20 cellular contexts compared by ENCODE assay signal in genomic region chr14:99419905-99420304, GRCh38.
DNase-seq lines count a peak whose midpoint lies in the region; ATAC-seq, FAIRE-seq and TF ChIP-seq lines count a peak whose summit lies in the region.
"Had no signal": no experiment of that assay in that cellular context is flagged by ENCODE, and none has a peak within 500 bp of the region (broad histone marks: within the 10 kb centered on the region; RNA-seq: fewer than 3 reads in every experiment).

No MANE protein-coding gene starts in this region.

- no peaks in the 10 kb centered on the region for H3K9me3 Mint-ChIP-seq in CD8-positive, alpha-beta T cell
- H3K9me3 Mint-ChIP-seq: IgD-negative memory B cell had no signal

- H3K9me1 ChIP-seq in K562 (ENCODE audit: control insufficient read depth, insufficient read depth, low read length) = no peaks in the 10 kb centered on the region

- intact Hi-C loops in CD8-positive, alpha-beta T cell (cut with DNase I, micrococcal nuclease) = loop anchor here (5.0 to 10.0 kb wide), 2 partner anchors 148 to 235 kb away; partner anchors contain the start of gene BCL11B (in 2 of the 2)
- intact Hi-C loops in K562 (cut with micrococcal nuclease) = no loop called here

- H3K27ac ChIP-seq in CD8-positive, alpha-beta T cell (ENCODE audit: low read depth, low read length) = no peak overlapping the region
- H3K27ac ChIP-seq in K562 (ENCODE audit: extremely low read depth, low read depth, low read length) (peak overlapping the region; percentile 36; the same call in 1 of the 3 replicates), osteoblast (ENCODE audit: low read depth, low read length) (no peak overlapping the region)

- no peak overlapping the region for H3K4me3 ChIP-seq in CD8-positive, alpha-beta T cell (ENCODE audit: low read depth, low read length)
- H3K4me3 ChIP-seq in K562 (no peak overlapping the region), osteoblast (ENCODE audit: insufficient read depth, low read length) (no peak overlapping the region)
- H3K4me3 ChIP-seq: GM12878, Peyer's patch had no signal

- peaks cover 18% of the 10 kb centered on the region for H3K36me3 Mint-ChIP-seq in CD8-positive, alpha-beta T cell

- peaks cover 15% of the 10 kb centered on the region for H3K4me1 Mint-ChIP-seq in CD8-positive, alpha-beta T cell (ENCODE audit: low read depth)

- TF ChIP-seq CTCF in CD8-positive, alpha-beta T cell (IDR thresholded peaks at IDR 0.05) = no peak
- TF ChIP-seq CTCF in K562 (IDR thresholded peaks at IDR 0.05 in 2 of 3, conservative IDR thresholded peaks at IDR 0.05 in 1 of 3; ENCODE audit: insufficient read depth in 2 of 3, low read depth in 1 of 3, low read length in 3 of 3) = no peak
- TF ChIP-seq CTCF in osteoblast (IDR thresholded peaks at IDR 0.05; ENCODE audit: extremely low read depth, low read depth, low read length) = no peak

- POLR2A ChIA-PET in CD8-positive, alpha-beta T cell (lab: Charles Lee) = no interaction called here
- POLR2A ChIA-PET in K562 (lab: Yijun Ruan, JAX) = interaction anchor here (0.8 kb wide), 1 partner anchor 36 kb away, joined by 3 read pairs; no protein-coding TSS in a partner anchor

- H2AFZ ChIP-seq in K562 (ENCODE audit: low read depth, low read length) (no peak overlapping the region), osteoblast (ENCODE audit: low read length) (no peak overlapping the region)

- no peak for DNase-seq in CD8-positive, alpha-beta T cell
- DNase-seq in OCI-M1 (lab: John Stamatoyannopoulos, UW) (peak; percentile 27), K562 (ENCODE audit: extremely low read depth in 1 of 4, low spot score in 3 of 4) (peak in 3 of 4 experiments; percentile 11 to 60 (median 49)), osteoblast (ENCODE audit: insufficient read length, low spot score, missing footprints) (peak; percentile 48), NCI-H82 treated with DMSO at 0.1 percent for 48 hours (lab: John Stamatoyannopoulos, UW; ENCODE audit: unreplicated experiment) (no peak), NCI-H82 (lab: John Stamatoyannopoulos, UW) (no peak), NCI-H2171 treated with DMSO at 0.1 percent for 48 hours (lab: John Stamatoyannopoulos, UW) (no peak)
- DNase-seq: CD4-positive, CD25-positive, alpha-beta regulatory T cell; COR-L47; GDM1; NCI-H1092; NCI-H1436; NCI-H2107; NCI-H446; NCI-H524 treated with DMSO at 0.1 percent for 48 hours; Peyer's patch; SHP77 treated with DMSO at 0.1 percent for 48 hours; T-helper 1 cell had no signal

- no peaks in the 10 kb centered on the region for H3K9me3 ChIP-seq in CD8-positive, alpha-beta T cell (ENCODE audit: low read length)
- H3K9me3 ChIP-seq in K562 (replicated peaks; ENCODE audit: control insufficient read depth, insufficient read depth, low read depth, low read length) (no peaks in the 10 kb centered on the region), osteoblast (ENCODE audit: low read depth, low read length) (no peaks in the 10 kb centered on the region)
- H3K9me3 ChIP-seq: Peyer's patch had no signal

- CTCF ChIA-PET in CD8-positive, alpha-beta T cell (lab: Charles Lee) = interaction anchor here (0.8 kb wide), 1 partner anchor 31 kb away, joined by 3 read pairs; no protein-coding TSS in a partner anchor
- CTCF ChIA-PET in K562 (lab: Yijun Ruan, JAX; ENCODE audit: low intra/inter-chr PET ratio) = no interaction called here

- no peaks in the 10 kb centered on the region for H3K36me3 ChIP-seq in CD8-positive, alpha-beta T cell (ENCODE audit: insufficient read depth, low read length)
- no peaks in the 10 kb centered on the region; the same call in 2 of the 3 replicates for H3K36me3 ChIP-seq in K562 (ENCODE audit: control insufficient read depth, insufficient read depth, low read length)
- no peaks in the 10 kb centered on the region for H3K36me3 ChIP-seq in osteoblast (ENCODE audit: insufficient read depth, low read length)
- H3K36me3 ChIP-seq: Peyer's patch had no signal

- H3K4me3 Mint-ChIP-seq in CD8-positive, alpha-beta T cell = no peak overlapping the region

- no peaks in the 10 kb centered on the region for H3K4me1 ChIP-seq in CD8-positive, alpha-beta T cell (ENCODE audit: insufficient read depth, low read length)
- H3K4me1 ChIP-seq in K562 (replicated peaks in 1 of 2; ENCODE audit: control insufficient read depth in 2 of 2, insufficient read depth in 2 of 2, low read length in 2 of 2) (peaks cover 4 to 12% of the 10 kb centered on the region in 2 experiments; a peak in 4 of 5 replicates), osteoblast (ENCODE audit: insufficient read depth, low read length) (peaks cover 3% of the 10 kb centered on the region)

- H3K9ac ChIP-seq in K562 (ENCODE audit: insufficient read depth in 1 of 2, low read depth in 2 of 2, low read length in 2 of 2) = no peak overlapping the region

- TF ChIP-seq POLR2A in K562 (conservative IDR thresholded peaks at IDR 0.05) = no peak

- ATAC-seq in CD8-positive, alpha-beta T cell = no peak
- ATAC-seq in K562 = peak; percentile 62
- ATAC-seq: GM12878 had no signal

- H3K27me3 ChIP-seq in CD8-positive, alpha-beta T cell (ENCODE audit: insufficient read depth, low read length) = no peaks in the 10 kb centered on the region
- H3K27me3 ChIP-seq in K562 (ENCODE audit: control insufficient read depth in 2 of 2, insufficient read depth in 2 of 2, low read length in 2 of 2) = no peaks in the 10 kb centered on the region
- no peaks in the 10 kb centered on the region for H3K27me3 ChIP-seq in osteoblast (ENCODE audit: insufficient read depth, low read length)
- H3K27me3 ChIP-seq: Peyer's patch had no signal

- peak overlapping the region; percentile 45 for H3K27ac Mint-ChIP-seq in CD8-positive, alpha-beta T cell
- H3K27ac Mint-ChIP-seq: IgD-negative memory B cell had no signal

- TF ChIP-seq RAD21 in K562 (CRISPR knock-in tag; conservative IDR thresholded peaks at IDR 0.05 in 1 of 2, IDR thresholded peaks at IDR 0.05 in 1 of 2) = no peak

- WGBS in K562 (ENCODE audit: insufficient coverage, low coverage, missing lambda C conversion rate) = 0% methylated on average over 3 of the region's 4 CpGs

- no peak for FAIRE-seq in K562 (lab: Jason Lieb, UNC)
- FAIRE-seq: GM12878 had no signal

- H3K79me2 ChIP-seq in K562 (ENCODE audit: control insufficient read depth, insufficient read depth, low read length) = no peaks in the 10 kb centered on the region; the same call in 2 of the 3 replicates
- H3K79me2 ChIP-seq in osteoblast (ENCODE audit: insufficient read depth, low read length) = no peaks in the 10 kb centered on the region

- no peaks in the 10 kb centered on the region for H3K27me3 Mint-ChIP-seq in CD8-positive, alpha-beta T cell (ENCODE audit: low read depth)
- H3K27me3 Mint-ChIP-seq: CD4-positive, CD25-positive, alpha-beta regulatory T cell; IgD-negative memory B cell had no signal

- H4K20me1 ChIP-seq in K562 (replicated peaks; ENCODE audit: control insufficient read depth, insufficient read depth, low read length) (peaks cover 3% of the 10 kb centered on the region; the same call in 1 of the 2 replicates), osteoblast (ENCODE audit: insufficient read depth, low read length) (no peaks in the 10 kb centered on the region)

- TF ChIP-seq EP300 in K562 (IDR thresholded peaks at IDR 0.05; ENCODE audit: low read length) = no peak

- peak overlapping the region; percentile 52; the same call in 1 of the 2 replicates for H3K4me2 ChIP-seq in K562 (ENCODE audit: insufficient read depth, low read length)
- H3K4me2 ChIP-seq in osteoblast (ENCODE audit: insufficient read depth, low read length) = no peak overlapping the region

- no TSS peak for BruUV-seq in K562 (replicated peaks; lab: Mats Ljungman, UMichigan)

- in situ Hi-C loops in K562 (cut with MboI) = no loop called here

TF ChIP-seq in K562, 482 proteins besides CTCF, POLR2A, EP300 and RAD21 (continues in another document):
- no peak for TF ChIP-seq TSHZ1 (CRISPR knock-in tag; IDR thresholded peaks at IDR 0.05)
- TF ChIP-seq ARID1B (IDR thresholded peaks at IDR 0.05) = peak; percentile 58
- no peak for TF ChIP-seq THRA (IDR thresholded peaks at IDR 0.05)
- peak; percentile 75 for TF ChIP-seq CTBP1 (IDR thresholded peaks at IDR 0.05; ENCODE audit: borderline replicate concordance)
- TF ChIP-seq DLX4 (CRISPR knock-in tag; IDR thresholded peaks at IDR 0.05) = no peak

Comparison
In these comparisons a context has a peak if more than half of its experiments do, and no peak if none do; other contexts are left out.
1. DNase-seq: peak in OCI-M1 (single experiment), K562 (3 of 4) and osteoblast (single experiment); none in CD8-positive, alpha-beta T cell (0 of 7), NCI-H82 treated with DMSO at 0.1 percent for 48 hours (single experiment), NCI-H82 (single experiment) and NCI-H2171 treated with DMSO at 0.1 percent for 48 hours (single experiment).